15 cellular contexts compared by ENCODE assay signal in the genomic region with DNA sequence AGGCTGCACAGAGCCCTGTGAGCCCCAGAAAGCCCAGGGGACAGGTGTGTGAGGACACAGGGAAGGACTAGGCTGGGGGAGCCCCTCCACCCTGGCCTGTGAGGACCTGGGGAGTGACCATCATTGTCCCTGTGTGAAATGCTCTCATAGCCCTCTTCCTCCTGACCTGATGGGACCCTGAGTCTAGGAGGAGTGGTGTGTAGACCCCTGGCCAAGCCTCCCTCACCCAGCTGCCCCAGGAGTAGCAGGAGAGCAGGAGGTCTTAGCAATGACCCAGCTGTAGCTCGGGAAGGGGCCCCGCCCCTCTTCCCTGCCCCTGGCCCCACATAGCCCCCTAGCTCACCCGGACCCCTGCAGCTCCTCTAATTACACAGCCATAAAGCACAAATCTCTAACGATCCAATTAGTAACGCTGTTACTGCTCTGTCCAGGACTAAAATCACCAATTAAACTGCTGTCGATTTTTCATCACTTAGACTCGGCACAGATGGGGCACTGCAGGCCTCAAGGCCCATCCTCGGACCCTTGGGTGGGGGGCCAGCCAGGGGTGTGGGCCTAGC. TPM values are rescaled to one million over a fixed set of nuclear protein-coding genes. Genes with fewer than 3 reads are reported as not detected.
DNase-seq lines count a peak whose midpoint lies in the region.
"Had no signal": no experiment of that assay in that cellular context is flagged by ENCODE, and none has a peak within 500 bp of the region (broad histone marks: within the 10 kb centered on the region; RNA-seq: fewer than 3 reads in every experiment).

No MANE protein-coding gene starts in this region.

- H3K27me3 ChIP-seq in SJCRH30: no peaks in the 10 kb centered on the region

- 0 out of 2 replicates have a peak overlapping the region, but pooled peaks have one; percentile 9 for H3K27ac ChIP-seq in SJCRH30
- H3K27ac ChIP-seq: 22Rv1, GM23248 had no signal

- peaks cover 61% of the 10 kb centered on the region for H3K4me1 ChIP-seq in SJCRH30
- H3K4me1 ChIP-seq: Caco-2 had no signal

- no peaks in the 10 kb centered on the region for H3K9me3 ChIP-seq in SJCRH30 (replicated peaks)
- H3K9me3 ChIP-seq: Caco-2 had no signal

- no peaks in the 10 kb centered on the region for H3K36me3 ChIP-seq in SJCRH30

- H3K4me3 ChIP-seq in SJCRH30: no peak overlapping the region
- H3K4me3 ChIP-seq: GM12878, GM23248 had no signal

- DNase-seq in DMS 273 (lab: John Stamatoyannopoulos, UW; ENCODE audit: unreplicated experiment) (peak; percentile 23), DMS 273 treated with DMSO at 0.1 percent for 48 hours (lab: John Stamatoyannopoulos, UW) (no peak), NCI-H146 (lab: John Stamatoyannopoulos, UW) (peak; percentile 43), SJCRH30 (peak; percentile 26 to 47), retina (peak; percentile 77), GOT3 (lab: John Stamatoyannopoulos, UW) (no peak), SW480 (ENCODE audit: low spot score) (no peak)
- DNase-seq: Caco-2; CD8-positive, alpha-beta T cell; DMS79; GM23248; H7 had no signal

RNA-seq across cellular contexts. Expression of a gene that starts 6.6 kb away (rescaled TPM):
- total RNA-seq in SJCRH30 (2014; rRNA removed; shearing (Covaris generic)): 0.06 TPM in 1 of 2 replicates, not detected in the other
- total RNA-seq: A673, Caco-2, GM23248, H7 had no signal

RNA-seq across cellular contexts. Expression of a gene that starts 53.6 kb away (rescaled TPM):
- total RNA-seq in SJCRH30 (2014; rRNA removed; shearing (Covaris generic)): 16.1 and 16.8 TPM in 2 replicates

RNA-seq across cellular contexts. Expression of a gene that starts 53.9 kb away (rescaled TPM):
- total RNA-seq in SJCRH30 (2014; rRNA removed; shearing (Covaris generic)): 100 and 116 TPM in 2 replicates

Comparison
In these comparisons a context has a peak if more than half of its experiments do, and no peak if none do; other contexts are left out.
1. DNase-seq: peak in DMS 273 (single experiment), NCI-H146 (single experiment), SJCRH30 (2 of 2) and retina (single experiment); none in DMS 273 treated with DMSO at 0.1 percent for 48 hours (single experiment), GOT3 (single experiment) and SW480 (single experiment).